ENCODE assay signal across 28 cellular contexts in the genomic region with DNA sequence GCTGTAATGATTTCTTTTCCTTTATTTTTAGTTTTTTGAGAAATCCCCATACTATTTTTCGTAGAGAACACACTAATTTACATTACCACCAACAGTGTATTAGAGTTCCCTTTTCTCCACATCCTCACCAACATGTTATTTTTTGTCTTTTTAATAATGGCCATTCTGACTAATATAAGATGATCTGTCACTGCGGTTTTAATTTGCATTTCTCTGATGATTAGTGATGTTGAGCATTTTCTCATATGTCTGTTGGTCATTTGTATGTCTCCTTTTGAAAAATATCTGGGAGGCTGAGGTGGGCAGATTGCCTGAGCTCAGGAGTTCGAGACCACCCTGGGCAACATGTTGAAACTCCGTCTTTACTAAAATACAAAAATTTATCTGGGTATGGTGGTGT. TPM values are rescaled to one million over a fixed set of nuclear protein-coding genes. Genes with fewer than 3 reads are reported as not detected.
A peak's percentile ranks its signal among the peaks of the same experiment; 100 is the strongest.
DNase-seq lines count a peak whose midpoint lies in the region; ATAC-seq and TF ChIP-seq lines count a peak whose summit lies in the region.
"Had no signal": no experiment of that assay in that cellular context is flagged by ENCODE, and none has a peak within 500 bp of the region (broad histone marks: within the 10 kb centered on the region; RNA-seq: fewer than 3 reads in every experiment).

No MANE protein-coding gene starts in this region.

- no peaks in the 10 kb centered on the region for H3K36me3 ChIP-seq in tibial nerve
- H3K36me3 ChIP-seq: Peyer's patch, right atrium auricular region, SJSA1, vagina, WERI-Rb-1 had no signal

- no peak overlapping the region for H3K27ac Mint-ChIP-seq in activated CD4-positive, alpha-beta memory T cell treated with anti-CD3 and anti-CD28 coated beads, Interleukin-2, amount 10 ng/mL, durations not matched to agents 7 days and 5 days
- H3K27ac Mint-ChIP-seq: B cell, GM23338, naive B cell, T-helper 17 cell had no signal

- POLR2A ChIA-PET in activated CD4-positive, alpha-beta memory T cell treated with anti-CD3 and anti-CD28 coated beads, Interleukin-2, amount 10 ng/mL, durations not matched to agents 7 days and 5 days (lab: Charles Lee), result no interaction called here

- H3K36me3 Mint-ChIP-seq in activated CD4-positive, alpha-beta memory T cell treated with anti-CD3 and anti-CD28 coated beads, Interleukin-2, amount 10 ng/mL, durations not matched to agents 7 days and 5 days (ENCODE audit: low read depth), result no peaks in the 10 kb centered on the region
- H3K36me3 Mint-ChIP-seq: naive B cell had no signal

- peaks cover 0 to 8% (median 0%) of the 10 kb centered on the region in 4 donors for H3K9me3 ChIP-seq in tibial nerve
- H3K9me3 ChIP-seq: Caco-2, Peyer's patch, right atrium auricular region, SJSA1, vagina had no signal

- no peaks in the 10 kb centered on the region for H3K4me1 Mint-ChIP-seq in activated CD4-positive, alpha-beta memory T cell treated with anti-CD3 and anti-CD28 coated beads, Interleukin-2, amount 10 ng/mL, durations not matched to agents 7 days and 5 days

- no peak overlapping the region for H3K27ac ChIP-seq in tibial nerve
- H3K27ac ChIP-seq: Peyer's patch, right atrium auricular region, SJSA1, vagina, WERI-Rb-1 had no signal

- 87 to 93% methylated on average over 4 of the region's 4 CpGs for WGBS in tibial nerve, 2 donors

- no peaks in the 10 kb centered on the region for H3K27me3 ChIP-seq in tibial nerve
- H3K27me3 ChIP-seq: Peyer's patch, right atrium auricular region, SJSA1, vagina had no signal

- no peak overlapping the region for H3K4me3 ChIP-seq in GM12865 (ENCODE audit: low read depth, low read length)
- no peak overlapping the region for H3K4me3 ChIP-seq in tibial nerve
- H3K4me3 ChIP-seq: GM23338, Peyer's patch, right atrium auricular region, SJSA1, vagina had no signal

- peak; percentile 38 for DNase-seq in GM12865 (ENCODE audit: low read depth)
- no peak for DNase-seq in activated CD4-positive, alpha-beta memory T cell treated with anti-CD3 and anti-CD28 coated beads, Interleukin-2, amount 10 ng/mL, durations not matched to agents 7 days and 5 days
- DNase-seq in hippocampal formation (lab: John Stamatoyannopoulos, UW), result no peak
- DNase-seq in tibial nerve (ENCODE audit: low spot score in 2 of 2), result no peak
- DNase-seq in Kasumi-1 (lab: John Stamatoyannopoulos, UW), result no peak
- DNase-seq: 8988T, amniotic stem cell, Caco-2, cortex of kidney, left cardiac atrium, mesendoderm, naive B cell, NCI-H1092 treated with DMSO at 0.1 percent for 48 hours, Peyer's patch, T-helper 17 cell, WERI-Rb-1 had no signal

- TF ChIP-seq POLR2A in tibial nerve (IDR thresholded peaks at IDR 0.05), result no peak

- no peak for TF ChIP-seq EP300 in tibial nerve (IDR thresholded peaks at IDR 0.05)

- H3K9me3 Mint-ChIP-seq in activated CD4-positive, alpha-beta memory T cell treated with anti-CD3 and anti-CD28 coated beads, Interleukin-2, amount 10 ng/mL, durations not matched to agents 7 days and 5 days, result no peaks in the 10 kb centered on the region
- H3K9me3 Mint-ChIP-seq: GM23338 had no signal

- ATAC-seq in GM18907 (IDR thresholded peaks at IDR 0.05; ENCODE audit: unreplicated experiment) (peak; percentile 58), HG02678 (IDR thresholded peaks at IDR 0.05; ENCODE audit: unreplicated experiment) (peak; percentile 55), HG03439 (IDR thresholded peaks at IDR 0.05; ENCODE audit: unreplicated experiment) (peak; percentile 73)
- ATAC-seq: GM23338, left cardiac atrium, T-helper 17 cell had no signal

- H3K4me3 Mint-ChIP-seq in activated CD4-positive, alpha-beta memory T cell treated with anti-CD3 and anti-CD28 coated beads, Interleukin-2, amount 10 ng/mL, durations not matched to agents 7 days and 5 days, result no peak overlapping the region
- H3K4me3 Mint-ChIP-seq: B cell, GM23338, T-helper 17 cell had no signal

- H3K27me3 Mint-ChIP-seq in activated CD4-positive, alpha-beta memory T cell treated with anti-CD3 and anti-CD28 coated beads, Interleukin-2, amount 10 ng/mL, durations not matched to agents 7 days and 5 days, result no peaks in the 10 kb centered on the region
- H3K27me3 Mint-ChIP-seq: B cell, naive B cell, T-helper 17 cell had no signal

- peaks cover 0 to 10% (median 0%) of the 10 kb centered on the region in 4 donors for H3K4me1 ChIP-seq in tibial nerve
- H3K4me1 ChIP-seq: SJSA1 had no signal

- CTCF ChIA-PET in activated CD4-positive, alpha-beta memory T cell treated with anti-CD3 and anti-CD28 coated beads, Interleukin-2, amount 10 ng/mL, durations not matched to agents 7 days and 5 days (lab: Charles Lee), result no interaction called here

- TF ChIP-seq CTCF in GM12865 (IDR thresholded peaks at IDR 0.05; ENCODE audit: insufficient read depth, low read depth, low read length, missing control alignments) (no peak), tibial nerve (IDR thresholded peaks at IDR 0.05) (no peak)

RNA-seq across cellular contexts. Expression of a gene that starts 30.2 kb away (rescaled TPM):
- total RNA-seq in activated CD4-positive, alpha-beta memory T cell treated with anti-CD3 and anti-CD28 coated beads, Interleukin-2, amount 10 ng/mL, durations not matched to agents 7 days and 5 days, result 1 to 10 TPM in 1 of 2 experiments, not detected in 1; 1.0 TPM
- total RNA-seq in tibial nerve, result not detected
- total RNA-seq: bronchial epithelial cell, Caco-2, Daoy, LHCN-M2, NCI-H460, Peyer's patch, SJSA1 had no signal
